9 cellular contexts compared by ENCODE assay signal in genomic region chr1:9400425-9401079, GRCh38.
DNase-seq lines count a peak whose midpoint lies in the region; ATAC-seq and TF ChIP-seq lines count a peak whose summit lies in the region.
"Had no signal": no experiment of that assay in that cellular context is flagged by ENCODE, and none has a peak within 500 bp of the region (broad histone marks: within the 10 kb centered on the region; RNA-seq: fewer than 3 reads in every experiment).

No MANE protein-coding gene starts in this region.

- peak; percentile 79 for ATAC-seq in left ventricle myocardium superior
- no peak for ATAC-seq in GM21528 (IDR thresholded peaks at IDR 0.05; ENCODE audit: low FRiP score, unreplicated experiment)

- no peak overlapping the region for H3K4me3 Mint-ChIP-seq in activated CD4-positive, alpha-beta memory T cell treated with anti-CD3 and anti-CD28 coated beads, Interleukin-2, amount 10 ng/mL, durations not matched to agents 7 days and 5 days
- H3K4me3 Mint-ChIP-seq in activated CD4-positive, alpha-beta memory T cell treated with anti-CD3 and anti-CD28 coated beads for 36 hours: no peak overlapping the region
- H3K4me3 Mint-ChIP-seq: IgD-negative memory B cell had no signal

- no peaks in the 10 kb centered on the region for H3K36me3 Mint-ChIP-seq in activated CD4-positive, alpha-beta memory T cell treated with anti-CD3 and anti-CD28 coated beads, Interleukin-2, amount 10 ng/mL, durations not matched to agents 7 days and 5 days (ENCODE audit: low read depth)
- no peaks in the 10 kb centered on the region for H3K36me3 Mint-ChIP-seq in activated CD4-positive, alpha-beta memory T cell treated with anti-CD3 and anti-CD28 coated beads for 36 hours
- H3K36me3 Mint-ChIP-seq: IgD-negative memory B cell had no signal

- TF ChIP-seq CTCF in WERI-Rb-1 (IDR thresholded peaks at IDR 0.05; ENCODE audit: low read depth, low read length): 0 out of 2 replicates have a peak, but pooled peaks have one; percentile 5

- H3K4me3 ChIP-seq in WERI-Rb-1 (ENCODE audit: low read depth, low read length): no peak overlapping the region

- POLR2A ChIA-PET in activated CD4-positive, alpha-beta memory T cell treated with anti-CD3 and anti-CD28 coated beads, Interleukin-2, amount 10 ng/mL, durations not matched to agents 7 days and 5 days (lab: Charles Lee): interaction anchor here (1.0 to 1.3 kb wide), 3 partner anchors 10 to 13 kb away, joined by 3 to 6 read pairs (median 4); no protein-coding TSS in a partner anchor
- POLR2A ChIA-PET in activated CD4-positive, alpha-beta memory T cell treated with anti-CD3 and anti-CD28 coated beads for 36 hours (lab: Charles Lee): interaction anchor here (1.1 kb wide), 1 partner anchor 10 kb away, joined by 3 read pairs; no protein-coding TSS in a partner anchor

- no peaks in the 10 kb centered on the region for H3K27me3 ChIP-seq in WERI-Rb-1 (ENCODE audit: insufficient read depth, low read depth, severe bottlenecking)

- peak; percentile 30 for DNase-seq in activated CD4-positive, alpha-beta memory T cell treated with anti-CD3 and anti-CD28 coated beads, Interleukin-2, amount 10 ng/mL, durations not matched to agents 7 days and 5 days
- DNase-seq in activated CD4-positive, alpha-beta memory T cell treated with anti-CD3 and anti-CD28 coated beads for 36 hours: no peak
- no peak for DNase-seq in WERI-Rb-1
- peak; percentile 63 for DNase-seq in left ventricle myocardium superior
- no peak for DNase-seq in substantia nigra (lab: John Stamatoyannopoulos, UW)
- DNase-seq in cerebellar nuclear complex (lab: John Stamatoyannopoulos, UW): no peak
- DNase-seq in stimulated activated CD8-positive, alpha-beta memory T cell treated with anti-CD3 and anti-CD28 coated beads, Interleukin-4, amount 100 ng/mL, for 48 hours: no peak

- no peaks in the 10 kb centered on the region for H3K9me3 Mint-ChIP-seq in activated CD4-positive, alpha-beta memory T cell treated with anti-CD3 and anti-CD28 coated beads, Interleukin-2, amount 10 ng/mL, durations not matched to agents 7 days and 5 days
- no peaks in the 10 kb centered on the region for H3K9me3 Mint-ChIP-seq in activated CD4-positive, alpha-beta memory T cell treated with anti-CD3 and anti-CD28 coated beads for 36 hours
- H3K9me3 Mint-ChIP-seq: IgD-negative memory B cell had no signal

- no peak overlapping the region for H3K27ac Mint-ChIP-seq in activated CD4-positive, alpha-beta memory T cell treated with anti-CD3 and anti-CD28 coated beads, Interleukin-2, amount 10 ng/mL, durations not matched to agents 7 days and 5 days
- H3K27ac Mint-ChIP-seq in activated CD4-positive, alpha-beta memory T cell treated with anti-CD3 and anti-CD28 coated beads for 36 hours: no peak overlapping the region
- H3K27ac Mint-ChIP-seq: IgD-negative memory B cell had no signal

- H3K27ac ChIP-seq in WERI-Rb-1 (peak overlapping the region; percentile 78), substantia nigra (ENCODE audit: low read depth, low read length, poor library complexity, severe bottlenecking) (peak overlapping the region; percentile 92)

- peaks cover 6% of the 10 kb centered on the region for H3K4me1 Mint-ChIP-seq in activated CD4-positive, alpha-beta memory T cell treated with anti-CD3 and anti-CD28 coated beads, Interleukin-2, amount 10 ng/mL, durations not matched to agents 7 days and 5 days
- H3K4me1 Mint-ChIP-seq in activated CD4-positive, alpha-beta memory T cell treated with anti-CD3 and anti-CD28 coated beads for 36 hours (ENCODE audit: low read depth): no peaks in the 10 kb centered on the region

- intact Hi-C loops in activated CD4-positive, alpha-beta memory T cell treated with anti-CD3 and anti-CD28 coated beads for 36 hours (cut with micrococcal nuclease): no loop called here
- intact Hi-C loops in left ventricle myocardium superior (cut with micrococcal nuclease): no loop called here

- peaks cover 4% of the 10 kb centered on the region for H3K9me3 ChIP-seq in WERI-Rb-1 (ENCODE audit: severe bottlenecking)

- peaks cover 2% of the 10 kb centered on the region for H3K27me3 Mint-ChIP-seq in activated CD4-positive, alpha-beta memory T cell treated with anti-CD3 and anti-CD28 coated beads, Interleukin-2, amount 10 ng/mL, durations not matched to agents 7 days and 5 days
- H3K27me3 Mint-ChIP-seq in activated CD4-positive, alpha-beta memory T cell treated with anti-CD3 and anti-CD28 coated beads for 36 hours: no peaks in the 10 kb centered on the region

- no peaks in the 10 kb centered on the region for H3K36me3 ChIP-seq in WERI-Rb-1

- CTCF ChIA-PET in activated CD4-positive, alpha-beta memory T cell treated with anti-CD3 and anti-CD28 coated beads, Interleukin-2, amount 10 ng/mL, durations not matched to agents 7 days and 5 days (lab: Charles Lee): interaction anchor here (0.9 kb wide), 1 partner anchor 134 kb away, joined by 4 read pairs; no protein-coding TSS in a partner anchor
- CTCF ChIA-PET in activated CD4-positive, alpha-beta memory T cell treated with anti-CD3 and anti-CD28 coated beads for 36 hours (lab: Charles Lee): interaction anchor here (1.1 to 1.4 kb wide), 3 partner anchors 26 to 113 kb away, joined by 3 to 4 read pairs (median 3); no protein-coding TSS in a partner anchor

Comparison
In these comparisons a context has a peak if more than half of its experiments do, and no peak if none do; other contexts are left out.
1. DNase-seq: peak in activated CD4-positive, alpha-beta memory T cell treated with anti-CD3 and anti-CD28 coated beads, Interleukin-2, amount 10 ng/mL, durations not matched to agents 7 days and 5 days (single experiment) and left ventricle myocardium superior (single experiment); none in activated CD4-positive, alpha-beta memory T cell treated with anti-CD3 and anti-CD28 coated beads for 36 hours (single experiment), WERI-Rb-1 (single experiment), substantia nigra (0 of 49), cerebellar nuclear complex (0 of 2) and stimulated activated CD8-positive, alpha-beta memory T cell treated with anti-CD3 and anti-CD28 coated beads, Interleukin-4, amount 100 ng/mL, for 48 hours (single experiment).